16 cellular contexts compared by ENCODE assay signal in the genomic region with DNA sequence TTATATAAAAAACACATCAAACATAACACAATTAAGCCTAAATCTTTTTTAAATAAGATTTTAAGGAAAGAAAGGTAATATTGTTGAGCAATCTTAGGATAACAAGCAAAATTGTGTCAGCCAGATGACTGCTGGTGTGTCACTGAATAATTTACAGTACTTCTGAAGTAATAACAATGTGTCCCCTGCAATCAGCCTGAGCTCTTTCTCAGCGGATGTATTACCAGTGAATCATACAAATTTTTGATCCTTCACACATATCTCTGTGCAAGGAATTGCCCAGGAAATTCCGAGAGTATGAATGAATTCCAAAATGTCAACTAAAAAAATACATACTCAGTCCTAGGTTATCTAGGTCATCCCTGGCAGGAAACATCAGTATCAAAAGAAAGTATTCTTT.
A peak's percentile ranks its signal among the peaks of the same experiment; 100 is the strongest.
DNase-seq lines count a peak whose midpoint lies in the region; FAIRE-seq and TF ChIP-seq lines count a peak whose summit lies in the region.
"Had no signal": no experiment of that assay in that cellular context is flagged by ENCODE, and none has a peak within 500 bp of the region (broad histone marks: within the 10 kb centered on the region; RNA-seq: fewer than 3 reads in every experiment).

No MANE protein-coding gene starts in this region.

- intact Hi-C loops in MCF 10A (cut with micrococcal nuclease) (loop anchor here (1.0 kb wide), 2 partner anchors 49 to 76 kb away; partner anchors contain the start of gene PTX3), breast epithelium (cut with DNase I; ENCODE audit: low total_unique reads) (no loop called here), uterus (cut with DNase I; ENCODE audit: low total_unique reads) (no loop called here)

- H3K4me3 ChIP-seq in breast epithelium (no peak overlapping the region), adipocyte (ENCODE audit: low read length) (peak overlapping the region; percentile 29), foreskin fibroblast (ENCODE audit: low read depth in 1 of 2, low read length in 2 of 2) (no peak overlapping the region), uterus (no peak overlapping the region)

- H3K9me3 Mint-ChIP-seq in MCF 10A (ENCODE audit: unreplicated experiment), result no peaks in the 10 kb centered on the region
- H3K9me3 Mint-ChIP-seq: dendritic cell treated with granulocyte-macrophage colony-stimulating factor and Interleukin-4, amounts not matched to agents 40 ng/mL and 50 ng/mL, for 4 days had no signal

- FAIRE-seq in urothelium cell line (lab: Jason Lieb, UNC), result peak; percentile 5

- BruUV-seq in MCF 10A (replicated peaks; lab: Mats Ljungman, UMichigan), result no TSS peak

- no peak overlapping the region for H3K4me3 Mint-ChIP-seq in MCF 10A (ENCODE audit: unreplicated experiment)
- H3K4me3 Mint-ChIP-seq: dendritic cell treated with granulocyte-macrophage colony-stimulating factor and Interleukin-4, amounts not matched to agents 40 ng/mL and 50 ng/mL, for 4 days had no signal

- no peaks in the 10 kb centered on the region for H3K4me1 ChIP-seq in breast epithelium
- H3K4me1 ChIP-seq in adipocyte (ENCODE audit: control insufficient read depth, insufficient read depth, low read length), result peaks cover 69% of the 10 kb centered on the region
- H3K4me1 ChIP-seq in uterus, result no peaks in the 10 kb centered on the region

- H3K9me3 ChIP-seq in breast epithelium, result no peaks in the 10 kb centered on the region
- no peaks in the 10 kb centered on the region for H3K9me3 ChIP-seq in adipocyte (ENCODE audit: control insufficient read depth, low read length)
- no peaks in the 10 kb centered on the region for H3K9me3 ChIP-seq in uterus

- TF ChIP-seq POLR2A in breast epithelium (IDR thresholded peaks at IDR 0.05), result no peak
- TF ChIP-seq POLR2A in uterus (IDR thresholded peaks at IDR 0.05), result no peak

- CTCF ChIA-PET in MCF 10A (lab: Yijun Ruan, JAX), result interaction anchor here (0.6 kb wide), 1 partner anchor 33 kb away, joined by 3 read pairs; no protein-coding TSS in a partner anchor

- peaks cover 19% of the 10 kb centered on the region for H3K4me1 Mint-ChIP-seq in MCF 10A (ENCODE audit: insufficient read depth, unreplicated experiment)

- DNase-seq in MCF 10A (ENCODE audit: unreplicated experiment) (peak; percentile 74), breast epithelium (ENCODE audit: low spot score in 2 of 2) (no peak), adipocyte (ENCODE audit: low read depth) (peak; percentile 90), foreskin fibroblast (peak; percentile 91 to 94), urothelium cell line (ENCODE audit: low spot score) (peak; percentile 46), uterus (no peak), middle frontal gyrus (ENCODE audit: extremely low spot score, low spot score) (no peak), NCI-H82 treated with DMSO at 0.1 percent for 48 hours (lab: John Stamatoyannopoulos, UW; ENCODE audit: unreplicated experiment) (no peak)
- DNase-seq: activated CD4-positive, CD25-positive, alpha-beta regulatory T cell; DND-41; hypothalamus; NCI-H2107; Right ventricle myocardium superior had no signal

- H3K27ac Mint-ChIP-seq in MCF 10A (ENCODE audit: low read depth, unreplicated experiment), result no peak overlapping the region
- H3K27ac Mint-ChIP-seq: dendritic cell treated with granulocyte-macrophage colony-stimulating factor and Interleukin-4, amounts not matched to agents 40 ng/mL and 50 ng/mL, for 4 days had no signal

- peak overlapping the region; percentile 77 for H3K9ac ChIP-seq in adipocyte (ENCODE audit: low read length)
- H3K9ac ChIP-seq: KMS-11 had no signal

- no peak for TF ChIP-seq CTCF in MCF 10A (IDR thresholded peaks at IDR 0.05; ENCODE audit: unreplicated experiment)
- no peak for TF ChIP-seq CTCF in breast epithelium (IDR thresholded peaks at IDR 0.05)
- TF ChIP-seq CTCF in foreskin fibroblast (IDR thresholded peaks at IDR 0.05; ENCODE audit: low read depth, low read length), result no peak
- TF ChIP-seq CTCF in uterus (IDR thresholded peaks at IDR 0.05), result no peak

- H3K36me3 ChIP-seq in breast epithelium, result no peaks in the 10 kb centered on the region
- no peaks in the 10 kb centered on the region for H3K36me3 ChIP-seq in adipocyte (ENCODE audit: control insufficient read depth, insufficient read depth, low read length, severe bottlenecking)
- H3K36me3 ChIP-seq in uterus, result no peaks in the 10 kb centered on the region

- H3K36me3 Mint-ChIP-seq in MCF 10A (ENCODE audit: insufficient read depth, unreplicated experiment), result no peaks in the 10 kb centered on the region

- H3K27me3 ChIP-seq in breast epithelium (no peaks in the 10 kb centered on the region), adipocyte (replicated peaks; ENCODE audit: control insufficient read depth, insufficient read depth, low read length) (no peaks in the 10 kb centered on the region), uterus (no peaks in the 10 kb centered on the region)

- no peak overlapping the region for H3K27ac ChIP-seq in breast epithelium
- no peak overlapping the region for H3K27ac ChIP-seq in uterus
- H3K27ac ChIP-seq: 22Rv1, KMS-11 had no signal

- no peaks in the 10 kb centered on the region for H3K27me3 Mint-ChIP-seq in MCF 10A (ENCODE audit: insufficient read depth, unreplicated experiment)

- POLR2A ChIA-PET in MCF 10A (lab: Yijun Ruan, JAX), result interaction anchor here (0.6 to 1.2 kb wide), 4 partner anchors 77 to 1210 kb away, joined by 3 to 5 read pairs (median 4); partner anchors contain the start of gene CCNL1

Comparison
In these comparisons a context has a peak if more than half of its experiments do, and no peak if none do; other contexts are left out.
1. DNase-seq: peak in MCF 10A (single experiment), adipocyte (single experiment), foreskin fibroblast (2 of 2) and urothelium cell line (single experiment); none in breast epithelium (0 of 2), uterus (0 of 2), middle frontal gyrus (single experiment) and NCI-H82 treated with DMSO at 0.1 percent for 48 hours (single experiment).